Comparison of ENCODE assay signal across 10 cellular contexts in genomic region chr1:207838156-207839082, GRCh38.
DNase-seq lines count a peak whose midpoint lies in the region; ATAC-seq and TF ChIP-seq lines count a peak whose summit lies in the region.
"Had no signal": no experiment of that assay in that cellular context is flagged by ENCODE, and none has a peak within 500 bp of the region (broad histone marks: within the 10 kb centered on the region; RNA-seq: fewer than 3 reads in every experiment).

No MANE protein-coding gene starts in this region.

- CTCF ChIA-PET in activated naive CD4-positive, alpha-beta T cell treated with anti-CD3 and anti-CD28 coated beads for 36 hours (lab: Charles Lee) = interaction anchor here (0.9 to 1.7 kb wide), 4 partner anchors 35 to 125 kb away, joined by 4 to 6 read pairs (median 4); no protein-coding TSS in a partner anchor
- CTCF ChIA-PET in activated naive CD4-positive, alpha-beta T cell treated with anti-CD3 and anti-CD28 coated beads, Interleukin-2, amount 10 ng/mL, durations not matched to agents 7 days and 5 days (lab: Charles Lee) = interaction anchor here (0.8 to 14.4 kb wide), 4 partner anchors 9 to 34 kb away, joined by 3 to 237 read pairs (median 4); no protein-coding TSS in a partner anchor
- CTCF ChIA-PET in A673 (lab: Charles Lee) = no interaction called here

- DNase-seq in activated naive CD4-positive, alpha-beta T cell treated with anti-CD3 and anti-CD28 coated beads for 36 hours = no peak
- DNase-seq in activated naive CD4-positive, alpha-beta T cell treated with anti-CD3 and anti-CD28 coated beads, Interleukin-2, amount 10 ng/mL, durations not matched to agents 7 days and 5 days = no peak
- peak in 1 of 2 donors; percentile 47 for DNase-seq in foreskin keratinocyte
- DNase-seq in neural crest cell (ENCODE audit: low read depth, low spot score) = no peak
- peak in 1 of 2 donors; percentile 79 for DNase-seq in aorta
- DNase-seq in A673 (ENCODE audit: low spot score) = no peak
- no peak for DNase-seq in stimulated activated CD4-positive, alpha-beta T cell treated with anti-CD3 and anti-CD28 coated beads, Interleukin-12 subunit alpha, Interleukin-12 subunit beta, amount 100 ng/mL, for 4 hours
- no peak for DNase-seq in Kasumi-1 (lab: John Stamatoyannopoulos, UW)
- DNase-seq: NCI-H1048, SJCRH30 had no signal

- H3K4me1 ChIP-seq in foreskin keratinocyte (peaks cover 14% of the 10 kb centered on the region), aorta (ENCODE audit: control insufficient read depth in 1 of 2, insufficient read depth in 2 of 2, low read length in 2 of 2) (peaks cover 0 to 6% of the 10 kb centered on the region in 2 donors), A673 (ENCODE audit: insufficient read depth, low read length, poor library complexity, severe bottlenecking) (no peaks in the 10 kb centered on the region)
- H3K4me1 ChIP-seq: SJCRH30 had no signal

- H3K36me3 ChIP-seq in aorta (ENCODE audit: control insufficient read depth in 1 of 2, insufficient read depth in 2 of 2, low read length in 1 of 2) (no peaks in the 10 kb centered on the region), A673 (ENCODE audit: insufficient read depth, low read length, poor library complexity, severe bottlenecking) (no peaks in the 10 kb centered on the region)
- H3K36me3 ChIP-seq: SJCRH30 had no signal

- no peaks in the 10 kb centered on the region for H3K27me3 ChIP-seq in foreskin keratinocyte
- H3K27me3 ChIP-seq in aorta (ENCODE audit: control insufficient read depth in 1 of 2, insufficient read depth in 2 of 2, low read length in 1 of 2) = no peaks in the 10 kb centered on the region
- no peaks in the 10 kb centered on the region for H3K27me3 ChIP-seq in A673 (replicated peaks; ENCODE audit: insufficient read depth, low read depth, low read length, poor library complexity)
- H3K27me3 ChIP-seq: SJCRH30 had no signal

- no TSS peak for BruUV-seq in A673 (replicated peaks; lab: Mats Ljungman, UMichigan)

- no peak overlapping the region for H3K4me3 Mint-ChIP-seq in activated naive CD4-positive, alpha-beta T cell treated with anti-CD3 and anti-CD28 coated beads for 36 hours
- H3K4me3 Mint-ChIP-seq in activated naive CD4-positive, alpha-beta T cell treated with anti-CD3 and anti-CD28 coated beads, Interleukin-2, amount 10 ng/mL, durations not matched to agents 7 days and 5 days = no peak overlapping the region
- H3K4me3 Mint-ChIP-seq in neural crest cell = no peak overlapping the region

- H3K4me3 ChIP-seq in aorta (ENCODE audit: low read length in 2 of 2) = no peak overlapping the region
- no peak overlapping the region for H3K4me3 ChIP-seq in A673 (ENCODE audit: low read depth, low read length, poor library complexity, severe bottlenecking)
- H3K4me3 ChIP-seq: SJCRH30 had no signal

- H3K36me3 Mint-ChIP-seq in activated naive CD4-positive, alpha-beta T cell treated with anti-CD3 and anti-CD28 coated beads for 36 hours (ENCODE audit: low read depth) = peaks cover 13% of the 10 kb centered on the region
- peaks cover 42% of the 10 kb centered on the region for H3K36me3 Mint-ChIP-seq in activated naive CD4-positive, alpha-beta T cell treated with anti-CD3 and anti-CD28 coated beads, Interleukin-2, amount 10 ng/mL, durations not matched to agents 7 days and 5 days
- peaks cover 2% of the 10 kb centered on the region for H3K36me3 Mint-ChIP-seq in neural crest cell (ENCODE audit: low read depth)

- H3K9me3 ChIP-seq in aorta (ENCODE audit: control insufficient read depth, low read length) (no peaks in the 10 kb centered on the region), A673 (ENCODE audit: low read depth, low read length, poor library complexity, severe bottlenecking) (no peaks in the 10 kb centered on the region)
- H3K9me3 ChIP-seq: SJCRH30 had no signal

- no peaks in the 10 kb centered on the region for H3K27me3 Mint-ChIP-seq in activated naive CD4-positive, alpha-beta T cell treated with anti-CD3 and anti-CD28 coated beads for 36 hours (ENCODE audit: low read depth)
- no peaks in the 10 kb centered on the region for H3K27me3 Mint-ChIP-seq in activated naive CD4-positive, alpha-beta T cell treated with anti-CD3 and anti-CD28 coated beads, Interleukin-2, amount 10 ng/mL, durations not matched to agents 7 days and 5 days
- no peaks in the 10 kb centered on the region for H3K27me3 Mint-ChIP-seq in neural crest cell (ENCODE audit: low read depth)

- no peaks in the 10 kb centered on the region for H3K9me3 Mint-ChIP-seq in activated naive CD4-positive, alpha-beta T cell treated with anti-CD3 and anti-CD28 coated beads for 36 hours
- no peaks in the 10 kb centered on the region for H3K9me3 Mint-ChIP-seq in activated naive CD4-positive, alpha-beta T cell treated with anti-CD3 and anti-CD28 coated beads, Interleukin-2, amount 10 ng/mL, durations not matched to agents 7 days and 5 days
- no peaks in the 10 kb centered on the region for H3K9me3 Mint-ChIP-seq in neural crest cell

- ATAC-seq in foreskin keratinocyte (peak; percentile 86), aorta (ENCODE audit: low FRiP score) (peak; percentile 62)

- TF ChIP-seq CTCF in foreskin keratinocyte (conservative IDR thresholded peaks at IDR 0.05) (no peak), neural crest cell (conservative IDR thresholded peaks at IDR 0.05) (no peak), A673 (conservative IDR thresholded peaks at IDR 0.05; ENCODE audit: low read depth, low read length) (no peak)

- peaks cover 70% of the 10 kb centered on the region for H3K4me1 Mint-ChIP-seq in activated naive CD4-positive, alpha-beta T cell treated with anti-CD3 and anti-CD28 coated beads for 36 hours (ENCODE audit: low read depth)
- peaks cover 38% of the 10 kb centered on the region for H3K4me1 Mint-ChIP-seq in activated naive CD4-positive, alpha-beta T cell treated with anti-CD3 and anti-CD28 coated beads, Interleukin-2, amount 10 ng/mL, durations not matched to agents 7 days and 5 days
- peaks cover 4% of the 10 kb centered on the region for H3K4me1 Mint-ChIP-seq in neural crest cell

- intact Hi-C loops in activated naive CD4-positive, alpha-beta T cell treated with anti-CD3 and anti-CD28 coated beads for 36 hours (cut with micrococcal nuclease) = no loop called here
- intact Hi-C loops in aorta (cut with DNase I) = no loop called here
- intact Hi-C loops in A673 (cut with micrococcal nuclease; ENCODE audit: unreplicated experiment) = no loop called here

- POLR2A ChIA-PET in A673 (lab: Charles Lee; ENCODE audit: low non-redundant PET) = no interaction called here

- H3K27ac ChIP-seq in foreskin keratinocyte (no peak overlapping the region), aorta (ENCODE audit: low read depth in 1 of 2, low read length in 2 of 2) (peak overlapping the region in 1 of 2 donors; percentile 47), A673 (ENCODE audit: low read depth, low read length, poor library complexity, severe bottlenecking) (no peak overlapping the region)
- H3K27ac ChIP-seq: SJCRH30 had no signal

- WGBS in aorta, 2 donors = 54 to 63% methylated on average over 14 to 15 of the region's 15 CpGs

- H3K27ac Mint-ChIP-seq in activated naive CD4-positive, alpha-beta T cell treated with anti-CD3 and anti-CD28 coated beads for 36 hours = peak overlapping the region; percentile 72
- H3K27ac Mint-ChIP-seq in activated naive CD4-positive, alpha-beta T cell treated with anti-CD3 and anti-CD28 coated beads, Interleukin-2, amount 10 ng/mL, durations not matched to agents 7 days and 5 days = no peak overlapping the region
- H3K27ac Mint-ChIP-seq in neural crest cell (ENCODE audit: unreplicated experiment) = peak overlapping the region; percentile 17
